9 cellular contexts compared by ENCODE assay signal in genomic region chr3:155780291-155780690, GRCh38. TPM values are rescaled to one million over a fixed set of nuclear protein-coding genes. Genes with fewer than 3 reads are reported as not detected.
"Had no signal": no experiment of that assay in that cellular context is flagged by ENCODE, and none has a peak within 500 bp of the region (broad histone marks: within the 10 kb centered on the region; RNA-seq: fewer than 3 reads in every experiment).

No MANE protein-coding gene starts in this region.

- H3K4me3 Mint-ChIP-seq: HFFc6 had no signal

- DNase-seq: GOT3, H7, HFFc6, IMR-90, KBM-7 had no signal

- H3K9ac ChIP-seq: KMS-11 had no signal

- H3K4me3 ChIP-seq: HAP-1 had no signal

- ATAC-seq: HCT116 had no signal

- H3K27ac Mint-ChIP-seq: HFFc6 had no signal

- H3K4me2 ChIP-seq: KMS-11 had no signal

- H3K27ac ChIP-seq: HL-60, KMS-11 had no signal

RNA-seq across cellular contexts. Expression of gene PLCH1, which starts 35.4 kb away (rescaled TPM):
- total RNA-seq: HFFc6, IMR-90 had no signal
- polyA plus RNA-seq: IMR-90 had no signal
